7 cellular contexts compared by ENCODE assay signal in genomic region chr1:167221126-167221803, GRCh38. TPM values are rescaled to one million over a fixed set of nuclear protein-coding genes. Genes with fewer than 3 reads are reported as not detected.
A peak's percentile ranks its signal among the peaks of the same experiment; 100 is the strongest.
DNase-seq lines count a peak whose midpoint lies in the region; ATAC-seq and TF ChIP-seq lines count a peak whose summit lies in the region.

No MANE protein-coding gene starts in this region.

- peak overlapping the region; percentile 74 for H3K4me3 ChIP-seq in NB4 (ENCODE audit: low read depth, low read length)
- peak overlapping the region; percentile 87 for H3K4me3 ChIP-seq in astrocyte of the spinal cord (ENCODE audit: low read depth, low read length)

- DNase-seq in GM13977 (ENCODE audit: low spot score) = peak; percentile 26
- DNase-seq in NB4 (ENCODE audit: low read depth) = no peak
- no peak for DNase-seq in astrocyte of the spinal cord (ENCODE audit: low read depth, low spot score)
- DNase-seq in immature natural killer cell = no peak
- peak in 2 of 3 donors; percentile 3 to 11 for DNase-seq in stimulated activated CD4-positive, alpha-beta T cell treated with anti-CD3 and anti-CD28 coated beads, TNF-alpha, amount 100 ng/mL, for 48 hours (ENCODE audit: low read depth in 3 of 3)
- DNase-seq in RPMI8226 = no peak

- H3K27me3 Mint-ChIP-seq in immature natural killer cell (ENCODE audit: low read depth in 3 of 3) = peaks cover 13 to 17% (median 14%) of the 10 kb centered on the region in 3 donors

- H3K4me3 Mint-ChIP-seq in immature natural killer cell = peak overlapping the region; percentile 89 to 97 (median 94)

- H3K9me3 Mint-ChIP-seq in immature natural killer cell = no peaks in the 10 kb centered on the region

- no peaks in the 10 kb centered on the region for H3K36me3 Mint-ChIP-seq in immature natural killer cell

- ATAC-seq in GM21825 (IDR thresholded peaks at IDR 0.05; ENCODE audit: unreplicated experiment) = peak; percentile 10

- in situ Hi-C loops in GM13977 (cut with MboI; ENCODE audit: low pct_unique_long_range_greater_than_20kb, low sequenced_read_pairs, unreplicated experiment) (no loop called here), astrocyte of the spinal cord (cut with HindIII; ENCODE audit: low sequenced_read_pairs) (no loop called here)

- H3K4me1 Mint-ChIP-seq in immature natural killer cell = peaks cover 31 to 35% of the 10 kb centered on the region in 2 donors

- no peak for TF ChIP-seq CTCF in GM13977 (IDR thresholded peaks at IDR 0.05; ENCODE audit: extremely low read depth, insufficient read depth, missing control alignments)
- TF ChIP-seq CTCF in NB4 (IDR thresholded peaks at IDR 0.05; ENCODE audit: low read depth, low read length) = no peak
- no peak for TF ChIP-seq CTCF in astrocyte of the spinal cord (IDR thresholded peaks at IDR 0.05; ENCODE audit: low read depth, low read length)

- TF ChIP-seq POLR2A in NB4 (IDR thresholded peaks at IDR 0.05; ENCODE audit: extremely low read depth, insufficient read length) = no peak

- H3K27ac Mint-ChIP-seq in immature natural killer cell = peak overlapping the region in 5 of 6 donors; percentile 88 to 100 (median 89)

RNA-seq across cellular contexts. Expression of gene POU2F1, which starts 0.6 kb away (rescaled TPM):
- 1 to 10 TPM in 2 of 3 donors, under 1 TPM in 1; 0.70 to 8.7 (median 4.4) TPM for polyA plus RNA-seq in immature natural killer cell

Comparison
In these comparisons a context has a peak if more than half of its experiments do, and no peak if none do; other contexts are left out.
1. DNase-seq: peak in GM13977 (single experiment) and stimulated activated CD4-positive, alpha-beta T cell treated with anti-CD3 and anti-CD28 coated beads, TNF-alpha, amount 100 ng/mL, for 48 hours (2 of 3); none in NB4 (single experiment), astrocyte of the spinal cord (single experiment), immature natural killer cell (0 of 3) and RPMI8226 (single experiment).